Comparison of ENCODE assay signal across 29 cellular contexts in the genomic region with DNA sequence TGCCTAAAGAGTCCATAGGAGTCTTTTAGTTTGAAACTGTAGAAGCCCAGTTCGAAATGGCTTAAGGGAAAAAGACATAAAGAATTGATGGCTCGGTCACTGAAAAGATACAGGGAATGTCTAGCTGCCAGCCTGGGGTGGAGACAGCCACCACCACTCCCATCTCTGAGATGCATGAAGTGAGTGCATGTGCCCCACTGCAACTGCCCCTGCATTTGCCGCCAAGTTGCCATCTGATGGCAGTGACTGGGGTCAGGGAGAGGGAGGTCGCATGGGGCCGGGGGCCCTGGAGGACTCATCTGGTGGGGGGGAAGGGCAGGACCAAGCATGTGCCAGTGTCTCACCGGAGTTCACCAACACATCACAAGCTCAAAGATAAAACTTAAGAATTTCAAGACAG.
"Had no signal": no experiment of that assay in that cellular context is flagged by ENCODE, and none has a peak within 500 bp of the region (broad histone marks: within the 10 kb centered on the region; RNA-seq: fewer than 3 reads in every experiment).

No MANE protein-coding gene starts in this region.

- H3K36me3 Mint-ChIP-seq: activated naive CD8-positive, alpha-beta T cell; WTC11 had no signal

- H3K4me3 Mint-ChIP-seq: activated CD4-positive, alpha-beta memory T cell treated with anti-CD3 and anti-CD28 coated beads, Interleukin-2, amount 10 ng/mL, durations not matched to agents 7 days and 5 days; activated CD4-positive, alpha-beta T cell treated with anti-CD3 and anti-CD28 coated beads, Interleukin-2, amount 10 ng/mL, durations not matched to agents 7 days and 5 days; activated naive CD8-positive, alpha-beta T cell; activated T-cell treated with anti-CD3 and anti-CD28 coated beads, Interleukin-2, amount 50 U/mL, for 24 hours; activated T-cell treated with anti-CD3 and anti-CD28 coated beads, Interleukin-2, amount 50 U/mL, for 72 hours; central memory CD8-positive, alpha-beta T cell; dendritic cell treated with granulocyte-macrophage colony-stimulating factor and Interleukin-4, amounts not matched to agents 40 ng/mL and 50 ng/mL, for 4 days; effector memory CD8-positive, alpha-beta T cell; WTC11 had no signal

- H3K27me3 ChIP-seq: gastroesophageal sphincter, hepatocyte had no signal

- H3K27ac Mint-ChIP-seq: activated CD4-positive, alpha-beta memory T cell treated with anti-CD3 and anti-CD28 coated beads, Interleukin-2, amount 10 ng/mL, durations not matched to agents 7 days and 5 days; activated CD4-positive, alpha-beta T cell treated with anti-CD3 and anti-CD28 coated beads, Interleukin-2, amount 10 ng/mL, durations not matched to agents 7 days and 5 days; activated naive CD8-positive, alpha-beta T cell; activated T-cell treated with anti-CD3 and anti-CD28 coated beads, Interleukin-2, amount 50 U/mL, for 24 hours; activated T-cell treated with anti-CD3 and anti-CD28 coated beads, Interleukin-2, amount 50 U/mL, for 72 hours; dendritic cell treated with granulocyte-macrophage colony-stimulating factor and Interleukin-4, amounts not matched to agents 40 ng/mL and 50 ng/mL, for 4 days; effector memory CD8-positive, alpha-beta T cell; WTC11 had no signal

- H3K79me2 ChIP-seq: hepatocyte had no signal

- H3K9me3 Mint-ChIP-seq: activated CD4-positive, alpha-beta memory T cell treated with anti-CD3 and anti-CD28 coated beads, Interleukin-2, amount 10 ng/mL, durations not matched to agents 7 days and 5 days; activated CD4-positive, alpha-beta T cell treated with anti-CD3 and anti-CD28 coated beads, Interleukin-2, amount 10 ng/mL, durations not matched to agents 7 days and 5 days; activated T-cell treated with anti-CD3 and anti-CD28 coated beads, Interleukin-2, amount 50 U/mL, for 24 hours; activated T-cell treated with anti-CD3 and anti-CD28 coated beads, Interleukin-2, amount 50 U/mL, for 72 hours; central memory CD8-positive, alpha-beta T cell; dendritic cell treated with granulocyte-macrophage colony-stimulating factor and Interleukin-4, amounts not matched to agents 40 ng/mL and 50 ng/mL, for 4 days; effector memory CD8-positive, alpha-beta T cell had no signal

- DNase-seq: activated CD4-positive, alpha-beta memory T cell treated with anti-CD3 and anti-CD28 coated beads, Interleukin-2, amount 10 ng/mL, durations not matched to agents 7 days and 5 days; activated CD4-positive, alpha-beta T cell treated with anti-CD3 and anti-CD28 coated beads for 1 hour; activated CD4-positive, alpha-beta T cell treated with anti-CD3 and anti-CD28 coated beads for 4 hours; activated CD4-positive, alpha-beta T cell treated with anti-CD3 and anti-CD28 coated beads, Interleukin-2, amount 10 ng/mL, durations not matched to agents 7 days and 5 days; activated CD4-positive, alpha-beta T cell treated with anti-CD3 and anti-CD28 coated beads, Interleukin-2, amount 50 U/mL, for 4 hours; activated CD8-positive, alpha-beta memory T cell treated with anti-CD3 and anti-CD28 coated beads, Interleukin-2, amount 50 U/mL, for 48 hours; activated gamma-delta T cell; activated naive CD4-positive, alpha-beta T cell; activated naive CD4-positive, alpha-beta T cell treated with anti-CD3 and anti-CD28 coated beads, Interleukin-2, amount 50 U/mL, for 16 hours; activated T-cell treated with anti-CD3 and anti-CD28 coated beads for 4 hours; activated T-cell treated with anti-CD3 and anti-CD28 coated beads, Interleukin-2, amount 50 U/mL, for 24 hours; activated T-cell treated with anti-CD3 and anti-CD28 coated beads, Interleukin-2, amount 50 U/mL, for 72 hours; amniotic stem cell; anterior cingulate cortex; brain microvascular endothelial cell; effector CD4-positive, alpha-beta T cell; effector memory CD8-positive, alpha-beta T cell; esophagus squamous epithelium; foreskin melanocyte; heart right ventricle; T-helper 2 cell had no signal

- H3K4me1 ChIP-seq: gastroesophageal sphincter, heart right ventricle had no signal

- H3K27me3 Mint-ChIP-seq: activated naive CD8-positive, alpha-beta T cell had no signal

- H3K4me2 ChIP-seq: hepatocyte had no signal

- H3K36me3 ChIP-seq: brain microvascular endothelial cell, esophagus squamous epithelium, gastroesophageal sphincter, heart right ventricle had no signal

- H2AFZ ChIP-seq: hepatocyte had no signal

- H3K4me1 Mint-ChIP-seq: activated CD4-positive, alpha-beta memory T cell treated with anti-CD3 and anti-CD28 coated beads, Interleukin-2, amount 10 ng/mL, durations not matched to agents 7 days and 5 days; activated CD4-positive, alpha-beta T cell treated with anti-CD3 and anti-CD28 coated beads, Interleukin-2, amount 10 ng/mL, durations not matched to agents 7 days and 5 days; central memory CD8-positive, alpha-beta T cell; WTC11 had no signal

- H3K27ac ChIP-seq: brain microvascular endothelial cell, coronary artery, epithelial cell of prostate, esophagus squamous epithelium, gastroesophageal sphincter, heart right ventricle, hepatocyte had no signal

- H3K4me3 ChIP-seq: coronary artery, esophagus squamous epithelium, gastroesophageal sphincter, heart right ventricle, hepatocyte had no signal
